Comparison of ENCODE assay signal across 21 cellular contexts in the genomic region with DNA sequence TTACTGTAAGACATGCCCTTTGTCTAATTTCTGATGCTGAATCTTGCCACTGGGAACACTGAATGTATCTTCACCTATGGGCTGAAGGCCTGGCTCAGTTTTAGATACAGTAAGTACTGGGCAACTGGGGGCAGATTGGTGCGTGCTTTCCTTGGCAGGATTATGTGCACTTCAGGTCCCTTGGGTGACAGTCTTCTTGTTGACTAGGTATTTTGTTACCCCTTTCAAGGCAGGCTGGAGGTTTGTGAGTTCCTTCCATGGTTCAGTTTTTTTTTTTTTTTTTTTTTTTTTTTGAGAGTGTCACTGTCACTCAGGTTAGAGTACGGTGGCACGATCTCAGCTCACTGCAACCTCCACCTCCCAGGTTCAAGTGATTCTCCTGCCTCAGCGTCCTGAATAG. TPM values are rescaled to one million over a fixed set of nuclear protein-coding genes. Genes with fewer than 3 reads are reported as not detected.
DNase-seq lines count a peak whose midpoint lies in the region; ATAC-seq, FAIRE-seq and TF ChIP-seq lines count a peak whose summit lies in the region.
"Had no signal": no experiment of that assay in that cellular context is flagged by ENCODE, and none has a peak within 500 bp of the region (broad histone marks: within the 10 kb centered on the region; RNA-seq: fewer than 3 reads in every experiment).

No MANE protein-coding gene starts in this region.

- H3K9me3 Mint-ChIP-seq in activated CD4-positive, alpha-beta T cell treated with anti-CD3 and anti-CD28 coated beads for 36 hours (ENCODE audit: low read depth) = no peaks in the 10 kb centered on the region
- H3K9me3 Mint-ChIP-seq in CD8-positive, alpha-beta T cell = no peaks in the 10 kb centered on the region
- H3K9me3 Mint-ChIP-seq in neural crest cell = no peaks in the 10 kb centered on the region

- H3K4me2 ChIP-seq in GM12878 (ENCODE audit: control insufficient read depth, insufficient read depth) = no peak overlapping the region
- H3K4me2 ChIP-seq: SK-N-SH had no signal

- TF ChIP-seq EP300 in GM12878 (IDR thresholded peaks at IDR 0.05; ENCODE audit: borderline replicate concordance in 1 of 2, control insufficient read depth in 1 of 2, low read depth in 2 of 2, low read length in 2 of 2) = no peak

- H3K36me3 ChIP-seq in CD8-positive, alpha-beta T cell (ENCODE audit: insufficient read depth, low read length) = peaks cover 22% of the 10 kb centered on the region
- H3K36me3 ChIP-seq in GM12878 (ENCODE audit: control insufficient read depth in 2 of 2, insufficient read depth in 2 of 2, low read length in 1 of 2) = peaks cover 11 to 24% of the 10 kb centered on the region in 2 experiments

- RAD21 ChIA-PET in GM12878 (lab: Charles Lee; ENCODE audit: unreplicated experiment) = no interaction called here

- no peak for DNase-seq in activated CD4-positive, alpha-beta T cell treated with anti-CD3 and anti-CD28 coated beads for 36 hours
- DNase-seq in activated CD4-positive, alpha-beta T cell treated with anti-CD3 and anti-CD28 coated beads for 1 hour = no peak
- DNase-seq in CD8-positive, alpha-beta T cell = no peak
- no peak for DNase-seq in GM12878 (ENCODE audit: low read depth, low spot score)
- DNase-seq in neural crest cell (ENCODE audit: low read depth, low spot score) = no peak
- DNase-seq in germinal center (ENCODE audit: low spot score) = no peak
- DNase-seq in SK-N-DZ (ENCODE audit: low spot score) = no peak
- DNase-seq in DMS 273 treated with DMSO at 0.1 percent for 48 hours (lab: John Stamatoyannopoulos, UW) = no peak
- DNase-seq: DMS79, NCI-H1092 treated with DMSO at 0.1 percent for 48 hours, NCI-H2081, NCI-H2227 treated with DMSO at 0.1 percent for 48 hours, NCI-H510A treated with DMSO at 0.1 percent for 48 hours, NCI-H774, SHP77, SK-N-SH had no signal

- peaks cover 18% of the 10 kb centered on the region for H3K4me1 Mint-ChIP-seq in activated CD4-positive, alpha-beta T cell treated with anti-CD3 and anti-CD28 coated beads for 36 hours
- H3K4me1 Mint-ChIP-seq in CD8-positive, alpha-beta T cell (ENCODE audit: low read depth) = peaks cover 14% of the 10 kb centered on the region
- H3K4me1 Mint-ChIP-seq in neural crest cell = peaks cover 21% of the 10 kb centered on the region

- H3K27ac ChIP-seq in CD8-positive, alpha-beta T cell (ENCODE audit: low read depth, low read length) = no peak overlapping the region
- no peak overlapping the region for H3K27ac ChIP-seq in GM12878 (ENCODE audit: control insufficient read depth, insufficient read depth)
- H3K27ac ChIP-seq: HL-60 had no signal

- no peak for FAIRE-seq in GM12878 (lab: Jason Lieb, UNC)
- FAIRE-seq: A204.1, D721Med, H54, HTR-8/SVneo had no signal

- no peak overlapping the region for H3K4me3 ChIP-seq in CD8-positive, alpha-beta T cell (ENCODE audit: low read depth, low read length)
- H3K4me3 ChIP-seq in GM12878 = no peak overlapping the region

- H4K20me1 ChIP-seq in GM12878 (ENCODE audit: control insufficient read depth, insufficient read depth) = no peaks in the 10 kb centered on the region

- BruUV-seq in GM12878 (replicated peaks; lab: Mats Ljungman, UMichigan) = no TSS peak

- intact Hi-C loops in activated CD4-positive, alpha-beta T cell treated with anti-CD3 and anti-CD28 coated beads for 36 hours (cut with DNase I, micrococcal nuclease) = no loop called here
- intact Hi-C loops in CD8-positive, alpha-beta T cell (cut with DNase I, micrococcal nuclease) = loop anchor here in 1 of 2 experiments (10.0 kb wide), 1 partner anchor 927 kb away; the partner anchor contains the start of genes HDAC3 and RELL2
- intact Hi-C loops in GM12878 (cut with micrococcal nuclease; ENCODE audit: unreplicated experiment) = no loop called here

- no peak overlapping the region for H2AFZ ChIP-seq in GM12878 (ENCODE audit: control insufficient read depth, low read depth, low read length)

- no peaks in the 10 kb centered on the region for H3K9me3 ChIP-seq in CD8-positive, alpha-beta T cell (ENCODE audit: low read length)
- H3K9me3 ChIP-seq in GM12878 (replicated peaks; ENCODE audit: control insufficient read depth, insufficient read depth, low read length) = no peaks in the 10 kb centered on the region
- H3K9me3 ChIP-seq: SK-N-SH had no signal

- TF ChIP-seq RAD21 in GM12878 (IDR thresholded peaks at IDR 0.05; ENCODE audit: insufficient read depth, low read depth, low read length) = no peak

- H3K27me3 Mint-ChIP-seq in activated CD4-positive, alpha-beta T cell treated with anti-CD3 and anti-CD28 coated beads for 36 hours = no peaks in the 10 kb centered on the region
- no peaks in the 10 kb centered on the region for H3K27me3 Mint-ChIP-seq in CD8-positive, alpha-beta T cell (ENCODE audit: low read depth)
- H3K27me3 Mint-ChIP-seq in neural crest cell (ENCODE audit: low read depth) = peaks cover 9% of the 10 kb centered on the region

- H3K36me3 Mint-ChIP-seq in activated CD4-positive, alpha-beta T cell treated with anti-CD3 and anti-CD28 coated beads for 36 hours (ENCODE audit: low read depth) = peaks cover 37% of the 10 kb centered on the region
- H3K36me3 Mint-ChIP-seq in CD8-positive, alpha-beta T cell = peaks cover 44% of the 10 kb centered on the region
- H3K36me3 Mint-ChIP-seq in neural crest cell (ENCODE audit: low read depth) = peaks cover 6% of the 10 kb centered on the region

- 100% methylated on average over 3 of the region's 4 CpGs for WGBS in GM12878 (ENCODE audit: insufficient coverage, insufficient replicate concordance, low lambda C conversion rate, missing lambda C conversion rate)

- no peaks in the 10 kb centered on the region for H3K79me2 ChIP-seq in GM12878 (ENCODE audit: control insufficient read depth, insufficient read depth, low read length)

- SMC1A ChIA-PET in GM12878 (lab: Charles Lee; ENCODE audit: uncharacterized antibody, unreplicated experiment) = interaction anchor here (0.8 to 1.2 kb wide), 3 partner anchors 17 to 19 kb away, joined by 4 to 5 read pairs (median 4); partner anchors contain the start of genes HARS1 and HARS2

- peak overlapping the region; percentile 47 for H3K27ac Mint-ChIP-seq in activated CD4-positive, alpha-beta T cell treated with anti-CD3 and anti-CD28 coated beads for 36 hours
- H3K27ac Mint-ChIP-seq in CD8-positive, alpha-beta T cell = peak overlapping the region; percentile 8
- no peak overlapping the region for H3K27ac Mint-ChIP-seq in neural crest cell (ENCODE audit: unreplicated experiment)

- H3K4me3 Mint-ChIP-seq in activated CD4-positive, alpha-beta T cell treated with anti-CD3 and anti-CD28 coated beads for 36 hours = no peak overlapping the region
- no peak overlapping the region for H3K4me3 Mint-ChIP-seq in CD8-positive, alpha-beta T cell
- peak overlapping the region; percentile 54 for H3K4me3 Mint-ChIP-seq in neural crest cell

- TF ChIP-seq POLR2A in GM12878 (IDR thresholded peaks at IDR 0.05; ENCODE audit: low read depth, low read length) = no peak

- POLR2A ChIA-PET in activated CD4-positive, alpha-beta T cell treated with anti-CD3 and anti-CD28 coated beads for 36 hours (lab: Charles Lee) = no interaction called here
- POLR2A ChIA-PET in CD8-positive, alpha-beta T cell (lab: Charles Lee) = interaction anchor here (0.7 to 1.5 kb wide), 2 partner anchors 307 to 613 kb away, joined by 3 read pairs; partner anchors contain the start of gene TAF7
- POLR2A ChIA-PET in GM12878 (lab: Charles Lee) = no interaction called here

- H3K9ac ChIP-seq in GM12878 (ENCODE audit: control insufficient read depth, insufficient read depth, low read length) = no peak overlapping the region
- H3K9ac ChIP-seq: SK-N-SH had no signal

- CTCF ChIA-PET in activated CD4-positive, alpha-beta T cell treated with anti-CD3 and anti-CD28 coated beads for 36 hours (lab: Charles Lee) = interaction anchor here (0.6 to 1.1 kb wide), 3 partner anchors 9 to 347 kb away, joined by 3 to 4 read pairs (median 4); no protein-coding TSS in a partner anchor
- CTCF ChIA-PET in CD8-positive, alpha-beta T cell (lab: Charles Lee) = interaction anchor here (1.3 kb wide), 1 partner anchor 11 kb away, joined by 3 read pairs; no protein-coding TSS in a partner anchor
- CTCF ChIA-PET in GM12878 (lab: Yijun Ruan, JAX) = interaction anchor here (1.7 kb wide), 1 partner anchor 11 kb away, joined by 4 read pairs; no protein-coding TSS in a partner anchor

- ATAC-seq in activated CD4-positive, alpha-beta T cell treated with anti-CD3 and anti-CD28 coated beads for 36 hours = no peak
- no peak for ATAC-seq in CD8-positive, alpha-beta T cell
- ATAC-seq in GM12878 = no peak

- in situ Hi-C loops in GM12878 (cut with MboI) = no loop called here

- no peaks in the 10 kb centered on the region for H3K4me1 ChIP-seq in CD8-positive, alpha-beta T cell (ENCODE audit: insufficient read depth, low read length)
- no peaks in the 10 kb centered on the region for H3K4me1 ChIP-seq in GM12878 (ENCODE audit: control insufficient read depth, insufficient read depth, low read length)

- no peak for TF ChIP-seq CTCF in CD8-positive, alpha-beta T cell (IDR thresholded peaks at IDR 0.05)
- no peak for TF ChIP-seq CTCF in GM12878 (IDR thresholded peaks at IDR 0.05 in 2 of 3, conservative IDR thresholded peaks at IDR 0.05 in 1 of 3; ENCODE audit: control insufficient read depth in 2 of 3, extremely low read depth in 1 of 3, insufficient read depth in 1 of 3, low read depth in 3 of 3, low read length in 3 of 3)
- no peak for TF ChIP-seq CTCF in neural crest cell (conservative IDR thresholded peaks at IDR 0.05)

- H3K27me3 ChIP-seq in CD8-positive, alpha-beta T cell (ENCODE audit: insufficient read depth, low read length) = no peaks in the 10 kb centered on the region
- no peaks in the 10 kb centered on the region for H3K27me3 ChIP-seq in GM12878 (replicated peaks in 1 of 2; ENCODE audit: control insufficient read depth in 2 of 2, insufficient read depth in 2 of 2, low read length in 1 of 2)

RNA-seq across cellular contexts. Expression of gene ZMAT2, which starts 7.6 kb away (rescaled TPM):
- 10 to 100 TPM; 49.9 to 55.3 TPM for total RNA-seq in activated CD4-positive, alpha-beta T cell treated with anti-CD3 and anti-CD28 coated beads for 36 hours
- total RNA-seq in CD8-positive, alpha-beta T cell = 10 to 100 TPM; 31.8 to 36.6 TPM
- 16.5 and 19.7 TPM in 2 replicates for total RNA-seq in GM12878 (2013; cell fraction: nucleolus; rRNA removed)
- total RNA-seq in GM12878 (2014; rRNA removed) = 28.1 and 35.8 TPM in 2 replicates
- total RNA-seq in GM12878 (2014; rRNA removed; fragmentation: Illumina TruSeq; extraction: Trizol) = 88.2 and 89.3 TPM in 2 replicates
- 44.1 and 44.8 TPM in 2 replicates for total RNA-seq in GM12878 (2021)
- polyA plus RNA-seq in GM12878 (2011; ENCODE audit: low read depth) = 78.2 TPM
- 65.2 and 83.2 TPM in 2 replicates for polyA plus RNA-seq in GM12878 (2011; rRNA removed)
- polyA plus RNA-seq in GM12878 (2011; cell fraction: cytosol; rRNA removed) = 21.1 and 34.4 TPM in 2 replicates
- polyA plus RNA-seq in GM12878 (2011; cell fraction: nucleus; rRNA removed) = 30.3 and 36.4 TPM in 2 replicates
- polyA plus RNA-seq in GM12878 (2012) = 63.1 and 79.6 TPM in 2 replicates
- 102 and 135 TPM in 2 replicates for polyA plus RNA-seq in GM12878 (2014; fragmentation: Illumina TruSeq; extraction: Trizol)
- 10 to 100 TPM; 41.5 to 41.8 TPM for polyA plus RNA-seq in GM12878 (2014; fragmentation: Nextera tagmentation; extraction: Ambion mirVana)
- polyA plus RNA-seq in GM12878 (2014; rRNA removed) = 33.9 and 47.9 TPM in 2 replicates
- 10 to 100 TPM; 33.8 to 35.3 TPM for polyA plus RNA-seq in GM12878 (2016; fragmentation: Nextera tagmentation; extraction: Ambion mirVana)
- 16.3 and 19.9 TPM in 2 replicates for polyA minus RNA-seq in GM12878 (2011; rRNA and poly(A)+ RNA removed)
- 6.0 and 6.4 TPM in 2 replicates for polyA minus RNA-seq in GM12878 (2011; cell fraction: cytosol; rRNA and poly(A)+ RNA removed)
- polyA minus RNA-seq in GM12878 (2011; cell fraction: nucleus; rRNA and poly(A)+ RNA removed) = 8.2 and 12.9 TPM in 2 replicates
- total RNA-seq in neural crest cell = 53.0 and 55.0 TPM in 2 replicates
- 68.1 and 77.7 TPM in 2 replicates for polyA plus RNA-seq in SK-N-DZ (2014; cell fraction: cytosol; rRNA removed)
- polyA plus RNA-seq in SK-N-DZ (2014; cell fraction: nucleus; rRNA removed) = 48.5 and 50.2 TPM in 2 replicates

RNA-seq across cellular contexts. Expression of gene HARS2, which starts 16.6 kb away (rescaled TPM):
- total RNA-seq in activated CD4-positive, alpha-beta T cell treated with anti-CD3 and anti-CD28 coated beads for 36 hours = 10 to 100 TPM; 20.9 to 28.1 TPM
- 10 to 100 TPM; 41.3 to 43.2 TPM for total RNA-seq in CD8-positive, alpha-beta T cell
- total RNA-seq in GM12878 (2013; cell fraction: nucleolus; rRNA removed) = 63.8 and 71.1 TPM in 2 replicates
- total RNA-seq in GM12878 (2014; rRNA removed) (24.7 and 29.8 TPM in 2 replicates), GM12878 (2014; rRNA removed; fragmentation: Illumina TruSeq; extraction: Trizol) (23.6 and 25.0 TPM in 2 replicates), GM12878 (2021) (23.0 and 24.1 TPM in 2 replicates), neural crest cell (31.8 and 33.2 TPM in 2 replicates)
- 18.4 TPM for polyA plus RNA-seq in GM12878 (2011; ENCODE audit: low read depth)
- polyA plus RNA-seq in GM12878 (2011; rRNA removed) (34.3 and 40.9 TPM in 2 replicates), GM12878 (2014; fragmentation: Illumina TruSeq; extraction: Trizol) (20.1 and 23.5 TPM in 2 replicates), GM12878 (2014; fragmentation: Nextera tagmentation; extraction: Ambion mirVana) (10 to 100 TPM in 1 of 2 experiments, 1 to 10 TPM in 1; 9.3 to 13.1 TPM), GM12878 (2014; rRNA removed) (27.5 and 28.9 TPM in 2 replicates), GM12878 (2016; fragmentation: Nextera tagmentation; extraction: Ambion mirVana) (10 to 100 TPM; 31.2 to 33.4 TPM)
- 17.7 and 19.5 TPM in 2 replicates for polyA plus RNA-seq in GM12878 (2011; cell fraction: cytosol; rRNA removed)
- polyA plus RNA-seq in GM12878 (2011; cell fraction: nucleus; rRNA removed) = 59.6 and 68.6 TPM in 2 replicates
- polyA plus RNA-seq in GM12878 (2012) = 21.6 and 23.9 TPM in 2 replicates
- polyA minus RNA-seq in GM12878 (2011; rRNA and poly(A)+ RNA removed) = 37.2 and 40.5 TPM in 2 replicates
- 13.5 and 14.0 TPM in 2 replicates for polyA minus RNA-seq in GM12878 (2011; cell fraction: cytosol; rRNA and poly(A)+ RNA removed)
- 43.6 and 65.0 TPM in 2 replicates for polyA minus RNA-seq in GM12878 (2011; cell fraction: nucleus; rRNA and poly(A)+ RNA removed)
- polyA plus RNA-seq in SK-N-DZ (2014; cell fraction: cytosol; rRNA removed) = 44.4 and 52.5 TPM in 2 replicates
- polyA plus RNA-seq in SK-N-DZ (2014; cell fraction: nucleus; rRNA removed) = 85.7 and 91.0 TPM in 2 replicates

RNA-seq across cellular contexts. Expression of gene HARS1, which starts 16.6 kb away (rescaled TPM):
- 10 to 100 TPM; 83.3 to 91.0 TPM for total RNA-seq in activated CD4-positive, alpha-beta T cell treated with anti-CD3 and anti-CD28 coated beads for 36 hours
- 10 to 100 TPM; 67.3 to 70.2 TPM for total RNA-seq in CD8-positive, alpha-beta T cell
- 79.2 and 82.0 TPM in 2 replicates for total RNA-seq in GM12878 (2013; cell fraction: nucleolus; rRNA removed)
- total RNA-seq in GM12878 (2014; rRNA removed) (79.5 and 83.2 TPM in 2 replicates), GM12878 (2014; rRNA removed; fragmentation: Illumina TruSeq; extraction: Trizol) (64.2 and 68.3 TPM in 2 replicates), GM12878 (2021) (68.8 and 77.1 TPM in 2 replicates), neural crest cell (92.7 and 98.7 TPM in 2 replicates)
- 46.9 TPM for polyA plus RNA-seq in GM12878 (2011; ENCODE audit: low read depth)
- polyA plus RNA-seq in GM12878 (2011; rRNA removed) (66.9 and 76.4 TPM in 2 replicates), GM12878 (2014; fragmentation: Illumina TruSeq; extraction: Trizol) (78.7 and 82.0 TPM in 2 replicates), GM12878 (2014; fragmentation: Nextera tagmentation; extraction: Ambion mirVana) (10 to 100 TPM; 12.0 to 17.3 TPM), GM12878 (2014; rRNA removed) (74.4 and 76.7 TPM in 2 replicates), GM12878 (2016; fragmentation: Nextera tagmentation; extraction: Ambion mirVana) (10 to 100 TPM; 93.0 to 93.8 TPM)
- 64.4 and 72.8 TPM in 2 replicates for polyA plus RNA-seq in GM12878 (2011; cell fraction: cytosol; rRNA removed)
- 83.1 and 102 TPM in 2 replicates for polyA plus RNA-seq in GM12878 (2011; cell fraction: nucleus; rRNA removed)
- polyA plus RNA-seq in GM12878 (2012) = 52.7 and 61.5 TPM in 2 replicates
- polyA minus RNA-seq in GM12878 (2011; rRNA and poly(A)+ RNA removed) = 86.1 and 91.4 TPM in 2 replicates
- polyA minus RNA-seq in GM12878 (2011; cell fraction: cytosol; rRNA and poly(A)+ RNA removed) = 22.6 and 25.3 TPM in 2 replicates
- polyA minus RNA-seq in GM12878 (2011; cell fraction: nucleus; rRNA and poly(A)+ RNA removed) = 26.0 and 54.6 TPM in 2 replicates
- polyA plus RNA-seq in SK-N-DZ (2014; cell fraction: cytosol; rRNA removed) = 55.3 and 57.6 TPM in 2 replicates
- 114 and 129 TPM in 2 replicates for polyA plus RNA-seq in SK-N-DZ (2014; cell fraction: nucleus; rRNA removed)

RNA-seq across cellular contexts. Expression of gene DND1, which starts 34.4 kb away (rescaled TPM):
- total RNA-seq in activated CD4-positive, alpha-beta T cell treated with anti-CD3 and anti-CD28 coated beads for 36 hours = 1 to 10 TPM; 2.1 to 3.0 TPM
- 1 to 10 TPM; 1.2 to 1.6 TPM for total RNA-seq in CD8-positive, alpha-beta T cell
- total RNA-seq in GM12878 (2013; cell fraction: nucleolus; rRNA removed) = 2.6 and 4.0 TPM in 2 replicates
- total RNA-seq in GM12878 (2014; rRNA removed) (1.7 and 2.2 TPM in 2 replicates), GM12878 (2014; rRNA removed; fragmentation: Illumina TruSeq; extraction: Trizol) (0.41 and 0.49 TPM in 2 replicates), GM12878 (2021) (1.8 and 2.6 TPM in 2 replicates), neural crest cell (4.2 and 4.6 TPM in 2 replicates)
- polyA plus RNA-seq in GM12878 (2011; ENCODE audit: low read depth) = not detected
- polyA plus RNA-seq in GM12878 (2011; rRNA removed) (0.39 and 0.96 TPM in 2 replicates), GM12878 (2014; fragmentation: Illumina TruSeq; extraction: Trizol) (0.11 and 0.47 TPM in 2 replicates), GM12878 (2014; fragmentation: Nextera tagmentation; extraction: Ambion mirVana) (not detected), GM12878 (2014; rRNA removed) (1.8 and 2.9 TPM in 2 replicates), GM12878 (2016; fragmentation: Nextera tagmentation; extraction: Ambion mirVana) (under 1 TPM; 0.15 to 0.40 TPM)
- 1.4 and 2.4 TPM in 2 replicates for polyA plus RNA-seq in GM12878 (2011; cell fraction: cytosol; rRNA removed)
- 12.6 and 15.4 TPM in 2 replicates for polyA plus RNA-seq in GM12878 (2011; cell fraction: nucleus; rRNA removed)
- polyA plus RNA-seq in GM12878 (2012) = 0.12 and 0.20 TPM in 2 replicates
- polyA minus RNA-seq in GM12878 (2011; rRNA and poly(A)+ RNA removed) = 0.37 and 1.2 TPM in 2 replicates
- polyA minus RNA-seq in GM12878 (2011; cell fraction: cytosol; rRNA and poly(A)+ RNA removed) = not detected in 2 replicates
- 1.1 and 2.8 TPM in 2 replicates for polyA minus RNA-seq in GM12878 (2011; cell fraction: nucleus; rRNA and poly(A)+ RNA removed)
- polyA plus RNA-seq in SK-N-DZ (2014; cell fraction: cytosol; rRNA removed) = 4.0 and 4.8 TPM in 2 replicates
- polyA plus RNA-seq in SK-N-DZ (2014; cell fraction: nucleus; rRNA removed) = 34.3 and 49.4 TPM in 2 replicates

RNA-seq across cellular contexts. Expression of gene WDR55, which starts 43.1 kb away (rescaled TPM):
- total RNA-seq in activated CD4-positive, alpha-beta T cell treated with anti-CD3 and anti-CD28 coated beads for 36 hours = 10 to 100 TPM; 25.9 to 31.7 TPM
- total RNA-seq in CD8-positive, alpha-beta T cell = 10 to 100 TPM; 45.4 to 49.2 TPM
- total RNA-seq in GM12878 (2013; cell fraction: nucleolus; rRNA removed) = 35.0 and 35.6 TPM in 2 replicates
- 18.4 and 19.5 TPM in 2 replicates for total RNA-seq in GM12878 (2014; rRNA removed)
- 16.7 and 18.8 TPM in 2 replicates for total RNA-seq in GM12878 (2014; rRNA removed; fragmentation: Illumina TruSeq; extraction: Trizol)
- total RNA-seq in GM12878 (2021) = 22.7 and 23.1 TPM in 2 replicates
- polyA plus RNA-seq in GM12878 (2011; ENCODE audit: low read depth) = 12.6 TPM
- polyA plus RNA-seq in GM12878 (2011; rRNA removed) = 21.1 and 22.1 TPM in 2 replicates
- polyA plus RNA-seq in GM12878 (2011; cell fraction: cytosol; rRNA removed) = 30.2 and 39.7 TPM in 2 replicates
- polyA plus RNA-seq in GM12878 (2011; cell fraction: nucleus; rRNA removed) = 36.3 and 39.6 TPM in 2 replicates
- polyA plus RNA-seq in GM12878 (2012) = 17.7 and 19.0 TPM in 2 replicates
- polyA plus RNA-seq in GM12878 (2014; fragmentation: Illumina TruSeq; extraction: Trizol) = 17.4 and 19.2 TPM in 2 replicates
- polyA plus RNA-seq in GM12878 (2014; fragmentation: Nextera tagmentation; extraction: Ambion mirVana) = 1 to 10 TPM; 3.4 to 3.7 TPM
- polyA plus RNA-seq in GM12878 (2014; rRNA removed) = 26.6 and 27.8 TPM in 2 replicates
- polyA plus RNA-seq in GM12878 (2016; fragmentation: Nextera tagmentation; extraction: Ambion mirVana) = 10 to 100 TPM; 22.0 to 25.9 TPM
- 19.4 and 39.0 TPM in 2 replicates for polyA minus RNA-seq in GM12878 (2011; rRNA and poly(A)+ RNA removed)
- 11.7 and 11.9 TPM in 2 replicates for polyA minus RNA-seq in GM12878 (2011; cell fraction: cytosol; rRNA and poly(A)+ RNA removed)
- polyA minus RNA-seq in GM12878 (2011; cell fraction: nucleus; rRNA and poly(A)+ RNA removed) = 18.0 and 28.1 TPM in 2 replicates
- total RNA-seq in neural crest cell = 23.6 and 24.0 TPM in 2 replicates
- polyA plus RNA-seq in SK-N-DZ (2014; cell fraction: cytosol; rRNA removed) = 17.8 and 21.8 TPM in 2 replicates
- 24.7 and 34.4 TPM in 2 replicates for polyA plus RNA-seq in SK-N-DZ (2014; cell fraction: nucleus; rRNA removed)
